In genomic region chr4:39515669-39516401, GRCh38 we compare ENCODE assay signal across 1 cellular context.
TF ChIP-seq lines count a peak whose summit lies in the region.

No MANE protein-coding gene starts in this region.

TF ChIP-seq in A549, 52 proteins besides CTCF, POLR2A, EP300 and RAD21:
- TF ChIP-seq EHF (CRISPR knock-in tag; IDR thresholded peaks at IDR 0.05) (peak; percentile 92), HEYL (CRISPR knock-in tag; IDR thresholded peaks at IDR 0.05) (peak; percentile 80; the same call in 1 of the 2 replicates), HOXB13 (CRISPR knock-in tag; IDR thresholded peaks at IDR 0.05; ENCODE audit: low read depth) (peak; percentile 94), HOXB5 (CRISPR knock-in tag; IDR thresholded peaks at IDR 0.05) (peak; percentile 87), NPAS2 (CRISPR knock-in tag; IDR thresholded peaks at IDR 0.05; ENCODE audit: borderline replicate concordance) (peak; percentile 21; the same call in 1 of the 2 replicates), ATOH8 (CRISPR knock-in tag; IDR thresholded peaks at IDR 0.05; ENCODE audit: low read depth) (peak; percentile 88), ZNF302 (CRISPR knock-in tag; IDR thresholded peaks at IDR 0.05) (peak; percentile 87), HOXA7 (CRISPR knock-in tag; IDR thresholded peaks at IDR 0.05) (peak; percentile 87), FOXS1 (CRISPR knock-in tag; IDR thresholded peaks at IDR 0.05) (peak; percentile 34; the same call in 1 of the 2 replicates), ZSCAN20 (CRISPR knock-in tag; IDR thresholded peaks at IDR 0.05) (peak; percentile 85), TP53 (CRISPR knock-in tag; IDR thresholded peaks at IDR 0.05) (peak; percentile 88; the same call in 1 of the 2 replicates), FOSB (CRISPR knock-in tag; IDR thresholded peaks at IDR 0.05) (peak; percentile 80; the same call in 1 of the 2 replicates)
